8 cellular contexts compared by ENCODE assay signal in genomic region chr19:48713864-48714755, GRCh38. TPM values are rescaled to one million over a fixed set of nuclear protein-coding genes. Genes with fewer than 3 reads are reported as not detected.
DNase-seq lines count a peak whose midpoint lies in the region; ATAC-seq, FAIRE-seq and TF ChIP-seq lines count a peak whose summit lies in the region.

No MANE protein-coding gene starts in this region.

- ATAC-seq in stimulated activated naive CD8-positive, alpha-beta T cell treated with anti-CD3 and anti-CD28 coated beads, Interleukin-15, amount 100 ng/mL, for 72 hours = peak; percentile 94

- peak overlapping the region; percentile 73 to 79 for H3K4me3 ChIP-seq in foreskin fibroblast (ENCODE audit: low read depth in 1 of 2, low read length in 2 of 2)
- peak overlapping the region; percentile 87 for H3K4me3 ChIP-seq in neural cell (ENCODE audit: low read length)

- no peaks in the 10 kb centered on the region for H3K27me3 ChIP-seq in neural cell (ENCODE audit: insufficient read depth, low read depth, low read length)

- no peaks in the 10 kb centered on the region for H4K20me1 ChIP-seq in neural cell (ENCODE audit: insufficient read depth)

- H3K27me3 Mint-ChIP-seq in stimulated activated naive CD8-positive, alpha-beta T cell treated with anti-CD3 and anti-CD28 coated beads, Interleukin-15, amount 100 ng/mL, for 72 hours = no peaks in the 10 kb centered on the region

- H3K36me3 ChIP-seq in neural cell (ENCODE audit: insufficient read depth, low read length) = no peaks in the 10 kb centered on the region

- H3K4me2 ChIP-seq in neural cell (ENCODE audit: low read length) = peak overlapping the region; percentile 79

- DNase-seq in ELF-1 (ENCODE audit: low read depth, low spot score) (peak; percentile 100), H54 (ENCODE audit: insufficient read length, low spot score) (peak; percentile 93), LoVo (ENCODE audit: low spot score) (peak; percentile 98), activated gamma-delta T cell (lab: John Stamatoyannopoulos, UW) (peak; percentile 85), foreskin fibroblast (peak; percentile 100)
- DNase-seq in stimulated activated naive CD8-positive, alpha-beta T cell treated with anti-CD3 and anti-CD28 coated beads, Interleukin-15, amount 100 ng/mL, for 72 hours = peak; percentile 99

- no peaks in the 10 kb centered on the region for H3K9me2 ChIP-seq in neural cell (ENCODE audit: insufficient read depth, low read length)

- no peaks in the 10 kb centered on the region for H3K9me3 ChIP-seq in neural cell (ENCODE audit: low read length)

- H3K4me3 Mint-ChIP-seq in stimulated activated naive CD8-positive, alpha-beta T cell treated with anti-CD3 and anti-CD28 coated beads, Interleukin-15, amount 100 ng/mL, for 72 hours = peak overlapping the region; percentile 93 to 94

- H2AFZ ChIP-seq in neural cell (ENCODE audit: low read depth, low read length) = peak overlapping the region; percentile 60

- no peak for TF ChIP-seq EP300 in neural cell (conservative IDR thresholded peaks at IDR 0.05; ENCODE audit: poor library complexity, severe bottlenecking)

- FAIRE-seq in H54 (lab: Jason Lieb, UNC) = peak; percentile 86

- no peaks in the 10 kb centered on the region for H3K79me2 ChIP-seq in neural cell (replicated peaks; ENCODE audit: insufficient read depth, low read length)

- peak overlapping the region; percentile 56 for H3K27ac ChIP-seq in neural cell (ENCODE audit: low read length)

- no peaks in the 10 kb centered on the region for H3F3A ChIP-seq in neural cell (ENCODE audit: insufficient read depth, low read length, poor library complexity, severe bottlenecking)

- peak overlapping the region; percentile 74 for H3K9ac ChIP-seq in neural cell (ENCODE audit: low read length)

- no peak for TF ChIP-seq CTCF in foreskin fibroblast (IDR thresholded peaks at IDR 0.05; ENCODE audit: low read depth, low read length)
- TF ChIP-seq CTCF in neural cell (IDR thresholded peaks at IDR 0.05; ENCODE audit: poor library complexity, severe bottlenecking) = peak; percentile 40

- peaks cover 0 to 9% of the 10 kb centered on the region in 2 donors for H3K9me3 Mint-ChIP-seq in stimulated activated naive CD8-positive, alpha-beta T cell treated with anti-CD3 and anti-CD28 coated beads, Interleukin-15, amount 100 ng/mL, for 72 hours

- peak overlapping the region; percentile 96 to 97 for H3K27ac Mint-ChIP-seq in stimulated activated naive CD8-positive, alpha-beta T cell treated with anti-CD3 and anti-CD28 coated beads, Interleukin-15, amount 100 ng/mL, for 72 hours

- H3K4me1 Mint-ChIP-seq in stimulated activated naive CD8-positive, alpha-beta T cell treated with anti-CD3 and anti-CD28 coated beads, Interleukin-15, amount 100 ng/mL, for 72 hours = peaks cover 27% of the 10 kb centered on the region

- TF ChIP-seq POLR2A in H54 (IDR thresholded peaks at IDR 0.05; ENCODE audit: low read depth, low read length) (peak; percentile 44; the same call in 1 of the 2 replicates), Raji (IDR thresholded peaks at IDR 0.05; ENCODE audit: insufficient read depth, low read depth, low read length) (peak; percentile 91)

- TF ChIP-seq RAD21 in neural cell (conservative IDR thresholded peaks at IDR 0.05) = peak; percentile 32

TF ChIP-seq in neural cell, 6 proteins besides CTCF, POLR2A, EP300 and RAD21:
- TF ChIP-seq EZH2 (IDR thresholded peaks at IDR 0.05; ENCODE audit: borderline replicate concordance, insufficient read depth, low read length, poor library complexity, severe bottlenecking) = no peak
- TF ChIP-seq TAF1 (IDR thresholded peaks at IDR 0.05; ENCODE audit: low read depth) = no peak
- TF ChIP-seq REST (IDR thresholded peaks at IDR 0.05; ENCODE audit: borderline replicate concordance) = peak; percentile 29
- TF ChIP-seq MXI1 (conservative IDR thresholded peaks at IDR 0.05; ENCODE audit: poor library complexity, severe bottlenecking) = peak; percentile 57
- TF ChIP-seq SMC3 (conservative IDR thresholded peaks at IDR 0.05; ENCODE audit: poor library complexity) = peak; percentile 48
- TF ChIP-seq POLR2AphosphoS5 (IDR thresholded peaks at IDR 0.05) = peak; percentile 76
TF ChIP-seq in neural cell: peak in this region for 4.

RNA-seq across cellular contexts. Expression of gene MAMSTR, which starts 5.4 kb away (rescaled TPM):
- polyA plus RNA-seq in neural cell = 0.36 and 0.96 TPM in 2 replicates
- 0.69 and 0.73 TPM in 2 replicates for polyA minus RNA-seq in neural cell

RNA-seq across cellular contexts. Expression of gene FUT2, which starts 18.3 kb away (rescaled TPM):
- polyA plus RNA-seq in neural cell = not detected in 2 replicates
- polyA minus RNA-seq in neural cell = not detected in 2 replicates

RNA-seq across cellular contexts. Expression of gene RASIP1, which starts 26.3 kb away (rescaled TPM):
- polyA plus RNA-seq in neural cell = 0.26 TPM in 1 of 2 replicates, not detected in the other
- polyA minus RNA-seq in neural cell = 0.12 and 0.24 TPM in 2 replicates

RNA-seq across cellular contexts. Expression of gene IZUMO1, which starts 32.6 kb away (rescaled TPM):
- polyA plus RNA-seq in neural cell = not detected in 2 replicates
- polyA minus RNA-seq in neural cell = not detected in 2 replicates

RNA-seq across cellular contexts. Expression of gene FUT1, which starts 38.3 kb away (rescaled TPM):
- 0.15 and 0.26 TPM in 2 replicates for polyA plus RNA-seq in neural cell
- 0.49 and 0.58 TPM in 2 replicates for polyA minus RNA-seq in neural cell

Comparison
In these comparisons a context has a peak if more than half of its experiments do, and no peak if none do; other contexts are left out.
1. Peak in every context shown above with its lines: DNase-seq, ATAC-seq, H3K4me3 ChIP-seq and H3K27ac ChIP-seq.